24 cellular contexts compared by ENCODE assay signal in genomic region chr2:165057308-165057707, GRCh38.
DNase-seq lines count a peak whose midpoint lies in the region; ATAC-seq, FAIRE-seq and TF ChIP-seq lines count a peak whose summit lies in the region.
"Had no signal": no experiment of that assay in that cellular context is flagged by ENCODE, and none has a peak within 500 bp of the region (broad histone marks: within the 10 kb centered on the region; RNA-seq: fewer than 3 reads in every experiment).

No MANE protein-coding gene starts in this region.

- ATAC-seq in HepG2 (no peak), GM21717 (IDR thresholded peaks at IDR 0.05; ENCODE audit: unreplicated experiment) (no peak)
- ATAC-seq: GM12878 had no signal

- in situ Hi-C loops in HepG2 (cut with HindIII; ENCODE audit: extremely low pct_ligation_motif_present, low pct_unique_long_range_greater_than_20kb) = no loop called here

- no peak for DNase-seq in HepG2 (ENCODE audit: low spot score)
- DNase-seq in cerebellum (ENCODE audit: low spot score) = no peak
- no peak for DNase-seq in kidney
- DNase-seq: 8988T; ACHN; BE2C; C1 segment of cervical spinal cord; CD4-positive, alpha-beta memory T cell; CD4-positive, CD25-positive, alpha-beta regulatory T cell; CD8-positive, alpha-beta memory T cell; COR-L47; DMS 273 treated with DMSO at 0.1 percent for 48 hours; DMS153; DMS79; DND-41; EL; GDM1 had no signal

- no peak overlapping the region for H2AFZ ChIP-seq in HepG2 (ENCODE audit: low read length)

- 5% methylated on average over 1 of the region's 1 CpG for WGBS in HepG2 (ENCODE audit: low lambda C conversion rate)

- H3K4me1 ChIP-seq in HepG2 (ENCODE audit: insufficient read depth, low read length) = no peaks in the 10 kb centered on the region
- no peaks in the 10 kb centered on the region for H3K4me1 ChIP-seq in kidney (ENCODE audit: control insufficient read depth in 1 of 2, insufficient read depth in 1 of 2, low read depth in 1 of 2, low read length in 2 of 2)
- H3K4me1 ChIP-seq: BLaER1 had no signal

- no peaks in the 10 kb centered on the region for H3K27me3 ChIP-seq in HepG2 (ENCODE audit: control insufficient read depth in 1 of 2, insufficient read depth in 2 of 2, low read length in 2 of 2)
- H3K27me3 ChIP-seq: BE2C, BLaER1 had no signal

- CTCF ChIA-PET in HepG2 (lab: Yijun Ruan, JAX; ENCODE audit: low intra/inter-chr PET ratio, low total read pairs) = no interaction called here

- no peak for TF ChIP-seq POLR2A in HepG2 (IDR thresholded peaks at IDR 0.05; ENCODE audit: insufficient read depth in 1 of 2, low read depth in 2 of 2, low read length in 2 of 2)

- H4K20me1 ChIP-seq in HepG2 (ENCODE audit: insufficient read depth, low read length) = no peaks in the 10 kb centered on the region
- H4K20me1 ChIP-seq: BLaER1 had no signal

- intact Hi-C loops in HepG2 (cut with micrococcal nuclease; ENCODE audit: unreplicated experiment) = no loop called here
- intact Hi-C loops in kidney (cut with DNase I) = no loop called here

- POLR2A ChIA-PET in HepG2 (lab: Yijun Ruan, JAX) = no interaction called here

- no peak overlapping the region for H3K4me2 ChIP-seq in HepG2 (ENCODE audit: low read depth, low read length)
- H3K4me2 ChIP-seq: BLaER1 had no signal

- no peak for TF ChIP-seq RAD21 in HepG2 (CRISPR knock-in tag; IDR thresholded peaks at IDR 0.05)

- H3K9ac ChIP-seq in HepG2 (ENCODE audit: insufficient read depth, low read depth, low read length) = no peak overlapping the region
- no peak overlapping the region for H3K9ac ChIP-seq in kidney (ENCODE audit: low read length in 2 of 2)
- H3K9ac ChIP-seq: BLaER1 had no signal

- no peak overlapping the region for H3K4me3 ChIP-seq in HepG2 (replicated peaks in 1 of 3; ENCODE audit: insufficient read depth in 1 of 3, low read depth in 2 of 3, low read length in 3 of 3)
- no peak overlapping the region for H3K4me3 ChIP-seq in kidney (ENCODE audit: low read length in 2 of 2)
- H3K4me3 ChIP-seq: BLaER1, GM12878 had no signal

- FAIRE-seq in HepG2 (lab: Jason Lieb, UNC) = no peak
- no peak for FAIRE-seq in kidney (lab: Jason Lieb, UNC)
- FAIRE-seq: A204.1, GM12878, GM12892, GM18507 had no signal

- H3K36me3 ChIP-seq in KOPT-K1 (ENCODE audit: insufficient read depth, low read length) (no peaks in the 10 kb centered on the region), HepG2 (replicated peaks in 1 of 2; ENCODE audit: control insufficient read depth in 1 of 2, insufficient read depth in 2 of 2, low read length in 2 of 2) (no peaks in the 10 kb centered on the region), kidney (ENCODE audit: control insufficient read depth in 1 of 2, insufficient read depth in 2 of 2, low read length in 2 of 2) (no peaks in the 10 kb centered on the region)
- H3K36me3 ChIP-seq: BE2C, BLaER1 had no signal

- H3K79me2 ChIP-seq in HepG2 (ENCODE audit: insufficient read depth, low read length) = no peaks in the 10 kb centered on the region

- no peaks in the 10 kb centered on the region for H3K9me3 ChIP-seq in KOPT-K1 (ENCODE audit: insufficient read depth, low read length, poor library complexity, severe bottlenecking)
- no peaks in the 10 kb centered on the region for H3K9me3 ChIP-seq in HepG2 (ENCODE audit: low read length)
- no peaks in the 10 kb centered on the region for H3K9me3 ChIP-seq in kidney (ENCODE audit: control insufficient read depth in 1 of 2, low read length in 2 of 2)
- H3K9me3 ChIP-seq: BE2C, BLaER1 had no signal

- TF ChIP-seq EP300 in HepG2 (IDR thresholded peaks at IDR 0.05; ENCODE audit: low read depth in 2 of 2, low read length in 2 of 2) (no peak), HepG2 (CRISPR knock-in tag; IDR thresholded peaks at IDR 0.05; ENCODE audit: borderline replicate concordance) (no peak)

- H3K27ac ChIP-seq in KOPT-K1 (ENCODE audit: low read depth, low read length, poor library complexity, severe bottlenecking) (peak overlapping the region; percentile 72), HepG2 (ENCODE audit: extremely low read length, insufficient read depth, low read length) (no peak overlapping the region), kidney (ENCODE audit: low read depth in 2 of 2, low read length in 2 of 2) (no peak overlapping the region)
- H3K27ac ChIP-seq: BLaER1 had no signal

- no TSS peak for BruUV-seq in HepG2 (replicated peaks; lab: Mats Ljungman, UMichigan)

- TF ChIP-seq CTCF in HepG2 (CRISPR knock-in tag; IDR thresholded peaks at IDR 0.05) (no peak), kidney (IDR thresholded peaks at IDR 0.05; ENCODE audit: borderline replicate concordance, extremely low read depth, insufficient read depth) (no peak)

TF ChIP-seq in HepG2, 621 proteins besides CTCF, POLR2A, EP300 and RAD21:
- TF ChIP-seq THAP7 (CRISPR knock-in tag; IDR thresholded peaks at IDR 0.05) (no peak), SMARCE1 (IDR thresholded peaks at IDR 0.05; ENCODE audit: borderline replicate concordance) (no peak), CEBPB (IDR thresholded peaks at IDR 0.05; ENCODE audit: borderline replicate concordance, low read depth, low read length) (peak; percentile 61; the same call in 1 of the 2 replicates)
- TF ChIP-seq, protein P1, sequence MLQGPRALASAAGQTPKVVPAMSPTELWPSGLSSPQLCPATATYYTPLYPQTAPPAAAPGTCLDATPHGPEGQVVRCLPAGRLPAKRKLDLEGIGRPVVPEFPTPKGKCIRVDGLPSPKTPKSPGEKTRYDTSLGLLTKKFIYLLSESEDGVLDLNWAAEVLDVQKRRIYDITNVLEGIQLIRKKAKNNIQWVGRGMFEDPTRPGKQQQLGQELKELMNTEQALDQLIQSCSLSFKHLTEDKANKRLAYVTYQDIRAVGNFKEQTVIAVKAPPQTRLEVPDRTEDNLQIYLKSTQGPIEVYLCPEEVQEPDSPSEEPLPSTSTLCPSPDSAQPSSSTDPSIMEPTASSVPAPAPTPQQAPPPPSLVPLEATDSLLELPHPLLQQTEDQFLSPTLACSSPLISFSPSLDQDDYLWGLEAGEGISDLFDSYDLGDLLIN (CRISPR knock-in tag; IDR thresholded peaks at IDR 0.05; ENCODE audit: borderline replicate concordance) = no peak
TF ChIP-seq in HepG2: peak in this region for 1.
